In genomic region chr19:33535176-33535575, GRCh38 we compare ENCODE assay signal across 1 cellular context.
TF ChIP-seq lines count a peak whose summit lies in the region.

No MANE protein-coding gene starts in this region.

TF ChIP-seq in H1, 55 proteins besides CTCF, POLR2A, EP300 and RAD21:
- TF ChIP-seq SIRT6 (IDR thresholded peaks at IDR 0.05; ENCODE audit: low read length) = no peak
- no peak for TF ChIP-seq MAX (IDR thresholded peaks at IDR 0.05)
- TF ChIP-seq ATF2 (IDR thresholded peaks at IDR 0.05; ENCODE audit: low read length) = no peak
- TF ChIP-seq JUN (IDR thresholded peaks at IDR 0.05; ENCODE audit: low read depth, low read length) = no peak
- TF ChIP-seq FOSL1 (IDR thresholded peaks at IDR 0.05; ENCODE audit: insufficient read depth, low read depth, low read length) = no peak
